In the genomic region with DNA sequence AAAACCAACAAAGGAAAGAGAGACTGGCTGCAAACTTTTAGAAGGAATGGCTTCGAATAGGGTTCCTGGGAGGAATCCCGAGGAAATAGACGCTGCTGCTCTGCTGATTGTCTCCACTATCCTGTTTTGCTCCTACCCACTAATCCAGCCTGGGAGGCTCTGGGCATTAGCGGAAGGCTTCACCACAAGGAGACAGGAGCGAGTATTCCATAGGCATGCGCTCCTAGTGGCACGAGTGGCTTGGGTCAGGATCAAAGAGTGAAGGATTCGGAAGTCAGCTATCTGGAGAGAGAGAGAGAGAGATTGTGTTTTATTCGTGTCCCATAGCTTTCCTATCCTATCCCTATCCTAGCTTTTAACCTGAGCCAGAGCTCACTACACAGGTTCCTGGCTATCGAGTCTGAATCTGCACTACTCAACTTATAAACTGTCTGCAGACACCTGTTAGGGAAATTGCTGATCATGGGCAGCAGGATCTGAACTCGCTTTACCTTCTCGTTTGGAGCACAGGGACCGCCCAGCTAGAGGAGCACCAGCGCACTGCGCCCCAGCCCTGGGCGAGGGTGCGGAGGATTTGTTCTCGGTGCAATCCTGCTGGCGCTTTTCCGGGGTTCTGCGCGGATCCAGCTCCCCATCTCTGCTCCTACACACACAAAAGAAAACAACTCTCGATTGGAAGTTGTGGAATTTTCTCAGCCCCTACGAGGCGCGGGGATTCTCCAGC, we compare ENCODE assay signal across 12 cellular contexts. TPM values are rescaled to one million over a fixed set of nuclear protein-coding genes. Genes with fewer than 3 reads are reported as not detected.
DNase-seq lines count a peak whose midpoint lies in the region; ATAC-seq, FAIRE-seq and TF ChIP-seq lines count a peak whose summit lies in the region.
"Had no signal": no experiment of that assay in that cellular context is flagged by ENCODE, and none has a peak within 500 bp of the region (broad histone marks: within the 10 kb centered on the region; RNA-seq: fewer than 3 reads in every experiment).

No MANE protein-coding gene starts in this region.

- FAIRE-seq in bronchial epithelial cell (lab: Jason Lieb, UNC): no peak
- FAIRE-seq: H54, kidney had no signal

- TF ChIP-seq CTCF in bronchial epithelial cell (IDR thresholded peaks at IDR 0.05; ENCODE audit: insufficient read depth, low read length, severe bottlenecking): peak; percentile 8

- H3K27me3 ChIP-seq in bronchial epithelial cell (ENCODE audit: control insufficient read depth, insufficient read depth, low read length) (peaks cover 21% of the 10 kb centered on the region), stomach smooth muscle (ENCODE audit: control insufficient read depth in 1 of 2, insufficient read depth in 2 of 2, low read length in 2 of 2) (peaks cover 9 to 18% of the 10 kb centered on the region in 2 donors)

- H3K9ac ChIP-seq in stomach smooth muscle (ENCODE audit: low read length in 2 of 2): peak overlapping the region in 1 of 2 donors; percentile 59

- no peak for ATAC-seq in HG03457 (IDR thresholded peaks at IDR 0.05; ENCODE audit: unreplicated experiment)

- H3K36me3 ChIP-seq in bronchial epithelial cell (ENCODE audit: control insufficient read depth, insufficient read depth, low read length) (no peaks in the 10 kb centered on the region), stomach smooth muscle (ENCODE audit: control insufficient read depth in 2 of 2, insufficient read depth in 2 of 2, low read length in 2 of 2) (no peaks in the 10 kb centered on the region)

- H3K27ac ChIP-seq in stomach smooth muscle (ENCODE audit: low read length): no peak overlapping the region

- H3K4me1 ChIP-seq in stomach smooth muscle (ENCODE audit: control insufficient read depth, insufficient read depth, low read length): peaks cover 10% of the 10 kb centered on the region

- DNase-seq in M059J (ENCODE audit: low read depth): peak; percentile 2
- DNase-seq in bronchial epithelial cell (ENCODE audit: low read depth): no peak
- DNase-seq in left kidney (ENCODE audit: low read depth, low spot score): peak; percentile 79
- no peak for DNase-seq in LoVo (ENCODE audit: low spot score)
- DNase-seq in NCI-H2029 (lab: John Stamatoyannopoulos, UW): no peak
- DNase-seq: activated CD4-positive, alpha-beta T cell treated with anti-CD3 and anti-CD28 coated beads for 4 hours; amniotic stem cell; stimulated activated CD4-positive, alpha-beta T cell treated with anti-CD3 and anti-CD28 coated beads, Interleukin-4, amount 100 ng/mL, for 1 hour had no signal

- no peaks in the 10 kb centered on the region for H3K9me3 ChIP-seq in stomach smooth muscle (ENCODE audit: control insufficient read depth in 2 of 2, low read length in 2 of 2)

- no peak overlapping the region for H3K4me3 ChIP-seq in bronchial epithelial cell (ENCODE audit: low read depth, low read length)
- peak overlapping the region; percentile 61 to 81 for H3K4me3 ChIP-seq in stomach smooth muscle (ENCODE audit: low read length in 2 of 2)

RNA-seq across cellular contexts. Expression of a gene that starts 0.7 kb away (rescaled TPM):
- not detected in 2 replicates for total RNA-seq in M059J (2014; rRNA removed; shearing (Covaris generic))
- not detected in 2 replicates for total RNA-seq in bronchial epithelial cell

Comparison
In these comparisons a context has a peak if more than half of its experiments do, and no peak if none do; other contexts are left out.
1. DNase-seq: peak in M059J (single experiment) and left kidney (single experiment); none in bronchial epithelial cell (single experiment), LoVo (single experiment) and NCI-H2029 (single experiment).